Comparison of ENCODE assay signal across 8 cellular contexts in the genomic region with DNA sequence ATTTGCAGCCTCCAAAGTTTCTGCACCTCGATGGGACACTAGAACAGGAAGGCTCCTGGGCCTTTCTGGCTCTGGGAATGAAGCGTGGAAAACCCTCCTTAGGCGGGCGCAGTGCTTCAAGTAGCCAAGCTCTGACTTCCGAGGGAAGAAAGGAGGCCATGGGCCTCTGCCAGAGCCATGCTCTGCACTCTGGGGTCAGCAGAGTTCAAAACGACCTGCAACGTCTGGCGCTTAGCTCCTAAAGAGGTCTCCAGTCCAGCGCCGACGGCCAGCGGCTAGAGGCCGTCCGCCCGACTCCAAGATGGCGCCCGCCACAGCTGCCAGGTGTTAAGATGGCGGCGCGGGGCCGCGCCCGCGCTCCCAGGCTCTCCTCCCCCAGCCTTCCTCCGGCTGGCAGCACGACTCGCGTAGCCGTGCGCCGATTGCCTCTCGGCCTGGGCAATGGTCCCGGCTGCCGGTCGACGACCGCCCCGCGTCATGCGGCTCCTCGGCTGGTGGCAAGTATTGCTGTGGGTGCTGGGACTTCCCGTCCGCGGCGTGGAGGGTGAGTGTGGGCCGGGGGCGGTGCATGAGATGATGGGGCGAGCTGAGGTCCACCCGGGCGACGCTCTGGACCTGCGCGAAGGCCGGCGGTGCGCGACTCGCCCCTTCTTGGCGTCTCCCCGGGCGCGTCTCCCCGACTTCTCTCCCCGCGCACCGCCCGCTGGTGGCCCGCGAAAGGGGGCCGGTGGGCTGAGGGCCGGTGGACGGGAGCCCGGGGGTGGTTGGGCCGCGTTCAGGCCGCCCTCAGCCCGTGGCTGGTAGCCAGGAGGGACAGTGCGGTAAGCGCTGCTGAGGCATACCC. TPM values are rescaled to one million over a fixed set of nuclear protein-coding genes. Genes with fewer than 3 reads are reported as not detected.
DNase-seq lines count a peak whose midpoint lies in the region; ATAC-seq and TF ChIP-seq lines count a peak whose summit lies in the region.

A gene with protein sequence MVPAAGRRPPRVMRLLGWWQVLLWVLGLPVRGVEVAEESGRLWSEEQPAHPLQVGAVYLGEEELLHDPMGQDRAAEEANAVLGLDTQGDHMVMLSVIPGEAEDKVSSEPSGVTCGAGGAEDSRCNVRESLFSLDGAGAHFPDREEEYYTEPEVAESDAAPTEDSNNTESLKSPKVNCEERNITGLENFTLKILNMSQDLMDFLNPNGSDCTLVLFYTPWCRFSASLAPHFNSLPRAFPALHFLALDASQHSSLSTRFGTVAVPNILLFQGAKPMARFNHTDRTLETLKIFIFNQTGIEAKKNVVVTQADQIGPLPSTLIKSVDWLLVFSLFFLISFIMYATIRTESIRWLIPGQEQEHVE (plus strand): TSS at position 385 of the 844 bp plus-strand sequence. CDS start 57 bp downstream, at position 442.

- peak within 1 kb of the TSS; percentile 96 for H3K4me3 Mint-ChIP-seq in activated T-cell treated with anti-CD3 and anti-CD28 coated beads, Interleukin-2, amount 50 U/mL, for 24 hours

- H3F3A ChIP-seq in PC-3 (ENCODE audit: low read length, unreplicated experiment), result no peaks in the 10 kb centered on the region

- H3K27ac ChIP-seq in PC-3 (ENCODE audit: low read length) (peak within 1 kb of the TSS; percentile 47), muscle layer of colon (ENCODE audit: low read depth, low read length) (peak within 1 kb of the TSS; percentile 92)

- H3K27me3 Mint-ChIP-seq in activated T-cell treated with anti-CD3 and anti-CD28 coated beads, Interleukin-2, amount 50 U/mL, for 24 hours, result no peaks in the 10 kb centered on the region

- H3K4me1 ChIP-seq in PC-3 (ENCODE audit: insufficient read depth, low read length) (peaks cover 6% of the 10 kb centered on the region; the same call in 1 of the 2 replicates), muscle layer of colon (ENCODE audit: insufficient read depth, low read length) (peaks cover 22% of the 10 kb centered on the region)

- peak within 1 kb of the TSS; percentile 93 for H2AFZ ChIP-seq in PC-3 (ENCODE audit: low read length)

- intact Hi-C loops in PC-3 (cut with micrococcal nuclease), result no loop called here

- no peak for TF ChIP-seq CTCF in PC-3 (conservative IDR thresholded peaks at IDR 0.05; ENCODE audit: low read depth, low read length)

- no peaks in the 10 kb centered on the region for H3K9me2 ChIP-seq in PC-3 (replicated peaks; ENCODE audit: low read length)

- peak within 1 kb of the TSS; percentile 80 for H3K9ac ChIP-seq in PC-3 (ENCODE audit: low read length)
- peak within 1 kb of the TSS; percentile 77 for H3K9ac ChIP-seq in muscle layer of colon (ENCODE audit: low read length)

- no peaks in the 10 kb centered on the region for H3K36me3 ChIP-seq in PC-3 (ENCODE audit: low read depth, low read length)
- no peaks in the 10 kb centered on the region for H3K36me3 ChIP-seq in muscle layer of colon (ENCODE audit: insufficient read depth, low read length)

- POLR2A ChIA-PET in PC-3 (lab: Charles Lee; ENCODE audit: unreplicated experiment), result no interaction called here

- H3K36me3 Mint-ChIP-seq in activated T-cell treated with anti-CD3 and anti-CD28 coated beads, Interleukin-2, amount 50 U/mL, for 24 hours (ENCODE audit: low read depth), result peaks cover 33% of the 10 kb centered on the region

- H4K20me1 ChIP-seq in PC-3 (ENCODE audit: low read length), result no peaks in the 10 kb centered on the region

- BruUV-seq in PC-3 (replicated peaks; lab: Mats Ljungman, UMichigan), result no TSS peak

- H3K9me3 Mint-ChIP-seq in activated T-cell treated with anti-CD3 and anti-CD28 coated beads, Interleukin-2, amount 50 U/mL, for 24 hours, result no peaks in the 10 kb centered on the region

- no peaks in the 10 kb centered on the region for H3K27me3 ChIP-seq in PC-3 (ENCODE audit: low read length)
- no peaks in the 10 kb centered on the region for H3K27me3 ChIP-seq in muscle layer of colon (ENCODE audit: control insufficient read depth in 1 of 2, insufficient read depth in 2 of 2, low read length in 2 of 2)

- peaks cover 15% of the 10 kb centered on the region for H3K79me2 ChIP-seq in PC-3 (ENCODE audit: low read length)

- in situ Hi-C loops in Caki2 (cut with HindIII; ENCODE audit: low pct_unique_long_range_greater_than_20kb, low sequenced_read_pairs), result no loop called here

- H3K4me2 ChIP-seq in PC-3 (ENCODE audit: low read length), result peak within 1 kb of the TSS; percentile 96

- peak within 1 kb of the TSS; percentile 97 for H3K27ac Mint-ChIP-seq in activated T-cell treated with anti-CD3 and anti-CD28 coated beads, Interleukin-2, amount 50 U/mL, for 24 hours

- H3K4me1 Mint-ChIP-seq in activated T-cell treated with anti-CD3 and anti-CD28 coated beads, Interleukin-2, amount 50 U/mL, for 24 hours (ENCODE audit: low read depth), result peaks cover 42% of the 10 kb centered on the region

- ATAC-seq in GM21367 (IDR thresholded peaks at IDR 0.05; ENCODE audit: unreplicated experiment) (peak; percentile 74), PC-3 (peak; percentile 78), esophagus mucosa (peak; percentile 95)

- CTCF ChIA-PET in PC-3 (lab: Charles Lee), result no interaction called here

- H3K4me3 ChIP-seq in PC-3 (ENCODE audit: low read length) (peak within 1 kb of the TSS; percentile 81), muscle layer of colon (ENCODE audit: low read depth in 1 of 2, low read length in 2 of 2) (peak within 1 kb of the TSS; percentile 67 to 92)

- DNase-seq in Caki2 (ENCODE audit: low read depth) (peak; percentile 80), HUDEP-2 (lab: John Stamatoyannopoulos, UW; ENCODE audit: unreplicated experiment in 76 of 76) (peak in 73 of 76 experiments; percentile 26 to 80 (median 65)), PC-3 (peak; percentile 72)
- DNase-seq in activated T-cell treated with anti-CD3 and anti-CD28 coated beads, Interleukin-2, amount 50 U/mL, for 24 hours, result peak; percentile 89
- DNase-seq in stimulated activated CD8-positive, alpha-beta memory T cell treated with anti-CD3 and anti-CD28 coated beads, Interleukin-7, amount 100 ng/mL, for 24 hours (ENCODE audit: low read depth), result peak; percentile 51

- no peaks in the 10 kb centered on the region for H3K9me3 ChIP-seq in PC-3 (ENCODE audit: low read length)
- no peaks in the 10 kb centered on the region for H3K9me3 ChIP-seq in muscle layer of colon (ENCODE audit: low read length)

RNA-seq across cellular contexts. Expression of the gene that starts here (rescaled TPM):
- total RNA-seq in Caki2 (2014; rRNA removed; shearing (Covaris generic); ENCODE audit: low replicate concordance), result 84.4 and 145 TPM in 2 replicates
- total RNA-seq in PC-3 (2014; rRNA removed) (42.6 and 46.4 TPM in 2 replicates), esophagus mucosa (16.7 TPM)

Comparison
In these comparisons a context has a peak if more than half of its experiments do, and no peak if none do; other contexts are left out.
1. Peak in every context shown above with its lines: DNase-seq, ATAC-seq, H3K4me3 ChIP-seq and H3K27ac ChIP-seq.